ENCODE assay signal across 1 cellular context in the genomic region with DNA sequence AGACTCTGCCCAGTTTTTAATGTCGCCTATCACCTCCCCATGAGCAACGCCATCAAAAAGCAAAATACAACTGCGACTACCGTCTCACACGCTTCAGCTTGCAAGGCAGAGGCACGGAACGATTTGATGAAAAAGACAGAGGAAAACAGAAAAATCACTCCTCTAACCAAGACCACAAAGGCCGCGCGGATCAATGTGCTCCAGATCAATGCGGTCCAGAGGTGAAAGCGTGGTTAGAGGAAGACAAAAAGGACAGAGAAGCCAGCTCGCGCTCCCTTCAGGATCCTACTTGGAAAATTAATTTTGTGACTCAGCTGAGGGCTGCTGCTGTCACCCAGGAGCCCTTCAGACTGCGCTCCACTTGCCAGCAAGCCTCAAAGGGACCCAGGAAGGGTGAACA.
TF ChIP-seq lines count a peak whose summit lies in the region.

No MANE protein-coding gene starts in this region.

TF ChIP-seq in GM23338, 12 proteins besides CTCF, POLR2A, EP300 and RAD21 (continued from another document):
- TF ChIP-seq, protein P1, sequence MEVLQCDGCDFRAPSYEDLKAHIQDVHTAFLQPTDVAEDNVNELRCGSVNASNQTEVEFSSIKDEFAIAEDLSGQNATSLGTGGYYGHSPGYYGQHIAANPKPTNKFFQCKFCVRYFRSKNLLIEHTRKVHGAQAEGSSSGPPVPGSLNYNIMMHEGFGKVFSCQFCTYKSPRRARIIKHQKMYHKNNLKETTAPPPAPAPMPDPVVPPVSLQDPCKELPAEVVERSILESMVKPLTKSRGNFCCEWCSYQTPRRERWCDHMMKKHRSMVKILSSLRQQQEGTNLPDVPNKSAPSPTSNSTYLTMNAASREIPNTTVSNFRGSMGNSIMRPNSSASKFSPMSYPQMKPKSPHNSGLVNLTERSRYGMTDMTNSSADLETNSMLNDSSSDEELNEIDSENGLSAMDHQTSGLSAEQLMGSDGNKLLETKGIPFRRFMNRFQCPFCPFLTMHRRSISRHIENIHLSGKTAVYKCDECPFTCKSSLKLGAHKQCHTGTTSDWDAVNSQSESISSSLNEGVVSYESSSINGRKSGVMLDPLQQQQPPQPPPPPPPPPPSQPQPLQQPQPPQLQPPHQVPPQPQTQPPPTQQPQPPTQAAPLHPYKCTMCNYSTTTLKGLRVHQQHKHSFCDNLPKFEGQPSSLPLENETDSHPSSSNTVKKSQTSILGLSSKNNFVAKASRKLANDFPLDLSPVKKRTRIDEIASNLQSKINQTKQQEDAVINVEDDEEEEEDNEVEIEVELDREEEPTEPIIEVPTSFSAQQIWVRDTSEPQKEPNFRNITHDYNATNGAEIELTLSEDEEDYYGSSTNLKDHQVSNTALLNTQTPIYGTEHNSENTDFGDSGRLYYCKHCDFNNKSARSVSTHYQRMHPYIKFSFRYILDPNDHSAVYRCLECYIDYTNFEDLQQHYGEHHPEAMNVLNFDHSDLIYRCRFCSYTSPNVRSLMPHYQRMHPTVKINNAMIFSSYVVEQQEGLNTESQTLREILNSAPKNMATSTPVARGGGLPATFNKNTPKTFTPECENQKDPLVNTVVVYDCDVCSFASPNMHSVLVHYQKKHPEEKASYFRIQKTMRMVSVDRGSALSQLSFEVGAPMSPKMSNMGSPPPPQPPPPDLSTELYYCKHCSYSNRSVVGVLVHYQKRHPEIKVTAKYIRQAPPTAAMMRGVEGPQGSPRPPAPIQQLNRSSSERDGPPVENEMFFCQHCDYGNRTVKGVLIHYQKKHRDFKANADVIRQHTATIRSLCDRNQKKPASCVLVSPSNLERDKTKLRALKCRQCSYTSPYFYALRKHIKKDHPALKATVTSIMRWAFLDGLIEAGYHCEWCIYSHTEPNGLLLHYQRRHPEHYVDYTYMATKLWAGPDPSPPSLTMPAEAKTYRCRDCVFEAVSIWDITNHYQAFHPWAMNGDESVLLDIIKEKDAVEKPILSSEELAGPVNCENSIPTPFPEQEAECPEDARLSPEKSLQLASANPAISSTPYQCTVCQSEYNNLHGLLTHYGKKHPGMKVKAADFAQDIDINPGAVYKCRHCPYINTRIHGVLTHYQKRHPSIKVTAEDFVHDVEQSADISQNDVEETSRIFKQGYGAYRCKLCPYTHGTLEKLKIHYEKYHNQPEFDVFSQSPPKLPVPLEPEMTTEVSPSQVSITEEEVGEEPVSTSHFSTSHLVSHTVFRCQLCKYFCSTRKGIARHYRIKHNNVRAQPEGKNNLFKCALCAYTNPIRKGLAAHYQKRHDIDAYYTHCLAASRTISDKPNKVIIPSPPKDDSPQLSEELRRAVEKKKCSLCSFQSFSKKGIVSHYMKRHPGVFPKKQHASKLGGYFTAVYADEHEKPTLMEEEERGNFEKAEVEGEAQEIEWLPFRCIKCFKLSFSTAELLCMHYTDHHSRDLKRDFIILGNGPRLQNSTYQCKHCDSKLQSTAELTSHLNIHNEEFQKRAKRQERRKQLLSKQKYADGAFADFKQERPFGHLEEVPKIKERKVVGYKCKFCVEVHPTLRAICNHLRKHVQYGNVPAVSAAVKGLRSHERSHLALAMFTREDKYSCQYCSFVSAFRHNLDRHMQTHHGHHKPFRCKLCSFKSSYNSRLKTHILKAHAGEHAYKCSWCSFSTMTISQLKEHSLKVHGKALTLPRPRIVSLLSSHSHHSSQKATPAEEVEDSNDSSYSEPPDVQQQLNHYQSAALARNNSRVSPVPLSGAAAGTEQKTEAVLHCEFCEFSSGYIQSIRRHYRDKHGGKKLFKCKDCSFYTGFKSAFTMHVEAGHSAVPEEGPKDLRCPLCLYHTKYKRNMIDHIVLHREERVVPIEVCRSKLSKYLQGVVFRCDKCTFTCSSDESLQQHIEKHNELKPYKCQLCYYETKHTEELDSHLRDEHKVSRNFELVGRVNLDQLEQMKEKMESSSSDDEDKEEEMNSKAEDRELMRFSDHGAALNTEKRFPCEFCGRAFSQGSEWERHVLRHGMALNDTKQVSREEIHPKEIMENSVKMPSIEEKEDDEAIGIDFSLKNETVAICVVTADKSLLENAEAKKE (CRISPR knock-in tag; IDR thresholded peaks at IDR 0.05), result no peak
- TF ChIP-seq ZNF114 (CRISPR knock-in tag; IDR thresholded peaks at IDR 0.05) (no peak), EZH2 (IDR thresholded peaks at IDR 0.05; ENCODE audit: low read depth, unreplicated experiment) (no peak), JUNB (IDR thresholded peaks at IDR 0.05; ENCODE audit: unreplicated experiment) (no peak), EZH2phosphoT487 (IDR thresholded peaks at IDR 0.05; ENCODE audit: unreplicated experiment) (no peak), NANOG (IDR thresholded peaks at IDR 0.05; ENCODE audit: borderline replicate concordance) (no peak)
TF ChIP-seq in GM23338: peak in this region for 0.
